Comparison of ENCODE assay signal across 2 cellular contexts in the genomic region with DNA sequence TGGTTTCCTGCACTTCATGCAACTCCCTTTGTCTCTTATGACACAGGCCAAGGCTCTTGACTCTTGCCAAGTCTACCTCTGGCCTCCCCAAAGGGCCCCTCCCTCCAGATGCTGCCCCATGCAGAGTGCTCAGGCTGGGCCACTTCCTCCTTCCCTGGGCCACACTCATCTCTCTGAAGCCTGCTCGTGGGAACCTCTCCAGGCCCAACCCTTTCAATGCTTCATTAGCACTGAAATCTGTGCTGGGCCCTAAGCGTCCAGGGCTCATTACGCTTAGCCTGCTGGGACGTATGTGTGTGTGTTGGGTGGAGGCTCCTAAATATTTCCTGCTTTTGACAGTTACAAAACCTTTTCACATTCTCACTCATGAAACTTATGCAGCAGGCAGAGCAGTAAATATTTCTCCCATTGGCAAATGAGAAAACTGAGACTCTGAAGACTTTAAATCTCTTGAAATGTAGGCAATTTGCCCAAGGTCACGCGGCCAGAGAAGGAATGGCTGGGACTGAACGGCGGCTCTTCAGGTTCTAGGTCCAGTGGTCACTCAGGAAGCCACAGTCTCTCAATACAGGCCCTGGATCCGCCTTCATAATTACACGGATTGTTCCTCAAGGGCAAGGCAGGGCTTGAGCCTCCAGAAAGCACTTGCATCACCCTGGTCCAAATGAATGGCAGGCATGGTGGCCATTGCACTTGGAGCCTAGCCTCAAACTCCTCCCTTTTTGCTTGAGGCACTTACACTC.
TF ChIP-seq lines count a peak whose summit lies in the region.

No MANE protein-coding gene starts in this region.

TF ChIP-seq in HepG2, 621 proteins besides CTCF, POLR2A, EP300 and RAD21:
- TF ChIP-seq, protein P1, sequence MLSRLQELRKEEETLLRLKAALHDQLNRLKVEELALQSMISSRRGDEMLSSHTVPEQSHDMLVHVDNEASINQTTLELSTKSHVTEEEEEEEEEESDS (CRISPR knock-in tag; IDR thresholded peaks at IDR 0.05; ENCODE audit: borderline replicate concordance) = no peak
- TF ChIP-seq MYC (CRISPR knock-in tag; IDR thresholded peaks at IDR 0.05; ENCODE audit: borderline replicate concordance) = no peak
- TF ChIP-seq PAWR (CRISPR knock-in tag; IDR thresholded peaks at IDR 0.05; ENCODE audit: borderline replicate concordance) = no peak
- TF ChIP-seq MAFK (conservative IDR thresholded peaks at IDR 0.05 in 1 of 2, IDR thresholded peaks at IDR 0.05 in 1 of 2; ENCODE audit: low read length in 2 of 2) = no peak
- TF ChIP-seq CENPX (CRISPR knock-in tag; IDR thresholded peaks at IDR 0.05) = no peak

TF ChIP-seq in H1, 55 proteins besides CTCF, POLR2A, EP300 and RAD21:
- TF ChIP-seq PHF8 (conservative IDR thresholded peaks at IDR 0.05; ENCODE audit: low read depth, low read length) (no peak), NRF1 (IDR thresholded peaks at IDR 0.05; ENCODE audit: low read depth, low read length) (no peak), BRCA1 (IDR thresholded peaks at IDR 0.05; ENCODE audit: low read depth, low read length) (no peak), BCL11A (IDR thresholded peaks at IDR 0.05; ENCODE audit: low read depth in 2 of 2, low read length in 2 of 2) (no peak), SAP30 (IDR thresholded peaks at IDR 0.05; ENCODE audit: insufficient read depth, insufficient replicate concordance, low read length) (no peak), HDAC6 (IDR thresholded peaks at IDR 0.05; ENCODE audit: low read depth, low read length) (no peak), BACH1 (IDR thresholded peaks at IDR 0.05; ENCODE audit: low read length) (no peak)
